ENCODE assay signal across 15 cellular contexts in the genomic region with DNA sequence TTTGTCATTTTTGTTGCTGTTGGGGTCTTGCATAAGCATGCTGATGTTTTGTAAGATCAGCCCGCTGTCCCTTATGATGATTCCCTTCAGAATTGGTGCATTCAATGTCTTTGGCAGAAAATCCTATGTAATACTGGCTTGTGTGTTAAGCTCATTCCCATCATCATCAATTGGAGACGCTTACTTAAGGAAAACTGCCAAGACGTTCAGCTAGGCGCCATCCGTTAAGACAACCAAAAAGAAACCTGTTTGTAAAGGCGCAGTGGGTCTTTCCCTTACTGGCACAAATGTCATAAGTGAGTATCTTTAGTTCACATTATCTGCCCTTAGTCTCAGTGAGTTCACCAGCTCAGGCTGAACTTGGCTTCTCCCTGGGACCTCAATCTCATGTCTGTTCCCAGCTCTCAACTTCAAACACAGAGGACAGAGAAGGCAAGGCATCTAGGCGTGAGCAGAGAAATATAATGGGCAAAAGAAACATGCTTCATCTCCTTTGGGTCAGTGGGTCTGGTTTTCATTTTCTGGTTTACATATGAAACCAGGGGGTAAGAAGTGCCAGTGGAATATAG.
DNase-seq lines count a peak whose midpoint lies in the region; ATAC-seq and TF ChIP-seq lines count a peak whose summit lies in the region.
"Had no signal": no experiment of that assay in that cellular context is flagged by ENCODE, and none has a peak within 500 bp of the region (broad histone marks: within the 10 kb centered on the region; RNA-seq: fewer than 3 reads in every experiment).

No MANE protein-coding gene starts in this region.

- peaks cover 6% of the 10 kb centered on the region for H3K27me3 Mint-ChIP-seq in activated naive CD8-positive, alpha-beta T cell
- H3K27me3 Mint-ChIP-seq in activated naive CD8-positive, alpha-beta T cell treated with anti-CD3 and anti-CD28 coated beads for 36 hours = peaks cover 25% of the 10 kb centered on the region
- H3K27me3 Mint-ChIP-seq in WTC11 (ENCODE audit: low read depth) = no peaks in the 10 kb centered on the region; the same call in 1 of the 2 replicates

- no peak for TF ChIP-seq POLR2A in stomach (IDR thresholded peaks at IDR 0.05)

- CTCF ChIA-PET in WTC11 (lab: Charles Lee) = interaction anchor here (0.7 to 2.7 kb wide), 34 partner anchors 14 to 468 kb away, joined by 3 to 19 read pairs (median 5); no protein-coding TSS in a partner anchor

- POLR2A ChIA-PET in WTC11 (lab: Charles Lee) = interaction anchor here (1.5 kb wide), 1 partner anchor 99 kb away, joined by 12 read pairs; no protein-coding TSS in a partner anchor

- TF ChIP-seq CTCF in WTC11 (IDR thresholded peaks at IDR 0.05) (no peak), stomach (IDR thresholded peaks at IDR 0.05) (no peak)

- H3K36me3 ChIP-seq in stomach = no peaks in the 10 kb centered on the region
- H3K36me3 ChIP-seq: neutrophil, uterus had no signal

- TF ChIP-seq EP300 in stomach (IDR thresholded peaks at IDR 0.05) = no peak

- no peaks in the 10 kb centered on the region for H3K27me3 ChIP-seq in stomach
- H3K27me3 ChIP-seq: uterus had no signal

- no peak overlapping the region for H3K27ac Mint-ChIP-seq in activated naive CD8-positive, alpha-beta T cell
- no peak overlapping the region for H3K27ac Mint-ChIP-seq in activated naive CD8-positive, alpha-beta T cell treated with anti-CD3 and anti-CD28 coated beads for 36 hours
- H3K27ac Mint-ChIP-seq in WTC11 = peak overlapping the region; percentile 17; the same call in 1 of the 2 replicates
- H3K27ac Mint-ChIP-seq: activated CD8-positive, alpha-beta memory T cell treated with anti-CD3 and anti-CD28 coated beads, Interleukin-2, amount 10 ng/mL, durations not matched to agents 7 days and 5 days; stimulated activated naive B cell treated with anti-CD40 and anti-IgM and Interleukin-4, amounts not matched to agents 10 μg/mL and 1 μg/mL and 100 μg/mL, for 72 hours; T-helper 17 cell had no signal

- H3K4me3 ChIP-seq in stomach = no peak overlapping the region

- DNase-seq in activated naive CD8-positive, alpha-beta T cell treated with anti-CD3 and anti-CD28 coated beads for 36 hours = no peak
- no peak for DNase-seq in WTC11 (ENCODE audit: low spot score)
- no peak for DNase-seq in left ventricle myocardium superior
- DNase-seq in stomach = no peak
- no peak for DNase-seq in OCI-M1 (lab: John Stamatoyannopoulos, UW)
- DNase-seq in NCI-H1417 treated with DMSO at 0.1 percent for 48 hours (lab: John Stamatoyannopoulos, UW) = no peak
- DNase-seq: activated CD8-positive, alpha-beta memory T cell treated with anti-CD3 and anti-CD28 coated beads, Interleukin-2, amount 10 ng/mL, durations not matched to agents 7 days and 5 days; GF-D8; T-helper 17 cell had no signal

- H3K36me3 Mint-ChIP-seq in activated naive CD8-positive, alpha-beta T cell = no peaks in the 10 kb centered on the region
- no peaks in the 10 kb centered on the region for H3K36me3 Mint-ChIP-seq in activated naive CD8-positive, alpha-beta T cell treated with anti-CD3 and anti-CD28 coated beads for 36 hours
- no peaks in the 10 kb centered on the region for H3K36me3 Mint-ChIP-seq in WTC11
- H3K36me3 Mint-ChIP-seq: activated CD8-positive, alpha-beta memory T cell treated with anti-CD3 and anti-CD28 coated beads, Interleukin-2, amount 10 ng/mL, durations not matched to agents 7 days and 5 days; stimulated activated naive B cell treated with anti-CD40 and anti-IgM and Interleukin-4, amounts not matched to agents 10 μg/mL and 1 μg/mL and 100 μg/mL, for 72 hours had no signal

- peaks cover 10% of the 10 kb centered on the region for H3K4me1 Mint-ChIP-seq in activated naive CD8-positive, alpha-beta T cell (ENCODE audit: low read depth)
- H3K4me1 Mint-ChIP-seq in activated naive CD8-positive, alpha-beta T cell treated with anti-CD3 and anti-CD28 coated beads for 36 hours = peaks cover 15% of the 10 kb centered on the region
- peaks cover 88% of the 10 kb centered on the region for H3K4me1 Mint-ChIP-seq in WTC11

- 56 to 75% (median 60%) methylated on average over 7 of the region's 7 CpGs for WGBS in stomach, 5 donors

- no peaks in the 10 kb centered on the region for H3K9me3 Mint-ChIP-seq in activated naive CD8-positive, alpha-beta T cell (ENCODE audit: low read depth)
- no peaks in the 10 kb centered on the region for H3K9me3 Mint-ChIP-seq in activated naive CD8-positive, alpha-beta T cell treated with anti-CD3 and anti-CD28 coated beads for 36 hours
- no peaks in the 10 kb centered on the region for H3K9me3 Mint-ChIP-seq in WTC11
- H3K9me3 Mint-ChIP-seq: stimulated activated naive B cell treated with anti-CD40 and anti-IgM and Interleukin-4, amounts not matched to agents 10 μg/mL and 1 μg/mL and 100 μg/mL, for 72 hours had no signal

- ATAC-seq in WTC11 (no peak), left ventricle myocardium superior (peak; percentile 48), HG02973 (IDR thresholded peaks at IDR 0.05; ENCODE audit: unreplicated experiment) (no peak)

- peaks cover 12 to 30% (median 24%) of the 10 kb centered on the region in 4 donors for H3K4me1 ChIP-seq in stomach

- peak overlapping the region in 4 of 5 donors; percentile 36 to 89 (median 79) for H3K27ac ChIP-seq in stomach
- H3K27ac ChIP-seq: neutrophil, uterus had no signal

- H3K9me3 ChIP-seq in stomach = no peaks in the 10 kb centered on the region
- H3K9me3 ChIP-seq: Caco-2, neutrophil, uterus had no signal

- intact Hi-C loops in left ventricle myocardium superior (cut with micrococcal nuclease) = no loop called here
- intact Hi-C loops in stomach (cut with DNase I; ENCODE audit: low total_unique reads) = no loop called here

- H3K4me3 Mint-ChIP-seq in activated naive CD8-positive, alpha-beta T cell = peak overlapping the region; percentile 1
- H3K4me3 Mint-ChIP-seq in activated naive CD8-positive, alpha-beta T cell treated with anti-CD3 and anti-CD28 coated beads for 36 hours = no peak overlapping the region
- no peak overlapping the region for H3K4me3 Mint-ChIP-seq in WTC11

TF ChIP-seq in WTC11, 78 proteins besides CTCF, POLR2A, EP300 and RAD21:
- TF ChIP-seq, protein P1, sequence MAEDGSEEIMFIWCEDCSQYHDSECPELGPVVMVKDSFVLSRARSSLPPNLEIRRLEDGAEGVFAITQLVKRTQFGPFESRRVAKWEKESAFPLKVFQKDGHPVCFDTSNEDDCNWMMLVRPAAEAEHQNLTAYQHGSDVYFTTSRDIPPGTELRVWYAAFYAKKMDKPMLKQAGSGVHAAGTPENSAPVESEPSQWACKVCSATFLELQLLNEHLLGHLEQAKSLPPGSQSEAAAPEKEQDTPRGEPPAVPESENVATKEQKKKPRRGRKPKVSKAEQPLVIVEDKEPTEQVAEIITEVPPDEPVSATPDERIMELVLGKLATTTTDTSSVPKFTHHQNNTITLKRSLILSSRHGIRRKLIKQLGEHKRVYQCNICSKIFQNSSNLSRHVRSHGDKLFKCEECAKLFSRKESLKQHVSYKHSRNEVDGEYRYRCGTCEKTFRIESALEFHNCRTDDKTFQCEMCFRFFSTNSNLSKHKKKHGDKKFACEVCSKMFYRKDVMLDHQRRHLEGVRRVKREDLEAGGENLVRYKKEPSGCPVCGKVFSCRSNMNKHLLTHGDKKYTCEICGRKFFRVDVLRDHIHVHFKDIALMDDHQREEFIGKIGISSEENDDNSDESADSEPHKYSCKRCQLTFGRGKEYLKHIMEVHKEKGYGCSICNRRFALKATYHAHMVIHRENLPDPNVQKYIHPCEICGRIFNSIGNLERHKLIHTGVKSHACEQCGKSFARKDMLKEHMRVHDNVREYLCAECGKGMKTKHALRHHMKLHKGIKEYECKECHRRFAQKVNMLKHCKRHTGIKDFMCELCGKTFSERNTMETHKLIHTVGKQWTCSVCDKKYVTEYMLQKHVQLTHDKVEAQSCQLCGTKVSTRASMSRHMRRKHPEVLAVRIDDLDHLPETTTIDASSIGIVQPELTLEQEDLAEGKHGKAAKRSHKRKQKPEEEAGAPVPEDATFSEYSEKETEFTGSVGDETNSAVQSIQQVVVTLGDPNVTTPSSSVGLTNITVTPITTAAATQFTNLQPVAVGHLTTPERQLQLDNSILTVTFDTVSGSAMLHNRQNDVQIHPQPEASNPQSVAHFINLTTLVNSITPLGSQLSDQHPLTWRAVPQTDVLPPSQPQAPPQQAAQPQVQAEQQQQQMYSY (CRISPR knock-in tag; IDR thresholded peaks at IDR 0.05) = no peak
- TF ChIP-seq HMGA2 (CRISPR knock-in tag; IDR thresholded peaks at IDR 0.05) (no peak), CREB1 (CRISPR knock-in tag; IDR thresholded peaks at IDR 0.05) (0 out of 2 replicates have a peak, but pooled peaks have one; percentile 27)
- TF ChIP-seq, protein P2, sequence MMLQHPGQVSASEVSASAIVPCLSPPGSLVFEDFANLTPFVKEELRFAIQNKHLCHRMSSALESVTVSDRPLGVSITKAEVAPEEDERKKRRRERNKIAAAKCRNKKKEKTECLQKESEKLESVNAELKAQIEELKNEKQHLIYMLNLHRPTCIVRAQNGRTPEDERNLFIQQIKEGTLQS (CRISPR knock-in tag; conservative IDR thresholded peaks at IDR 0.05) = no peak
- TF ChIP-seq, protein P3, sequence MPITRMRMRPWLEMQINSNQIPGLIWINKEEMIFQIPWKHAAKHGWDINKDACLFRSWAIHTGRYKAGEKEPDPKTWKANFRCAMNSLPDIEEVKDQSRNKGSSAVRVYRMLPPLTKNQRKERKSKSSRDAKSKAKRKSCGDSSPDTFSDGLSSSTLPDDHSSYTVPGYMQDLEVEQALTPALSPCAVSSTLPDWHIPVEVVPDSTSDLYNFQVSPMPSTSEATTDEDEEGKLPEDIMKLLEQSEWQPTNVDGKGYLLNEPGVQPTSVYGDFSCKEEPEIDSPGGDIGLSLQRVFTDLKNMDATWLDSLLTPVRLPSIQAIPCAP (CRISPR knock-in tag; IDR thresholded peaks at IDR 0.05) = no peak
